Comparison of ENCODE assay signal across 26 cellular contexts in genomic region chr12:59381106-59381505, GRCh38.
"Had no signal": no experiment of that assay in that cellular context is flagged by ENCODE, and none has a peak within 500 bp of the region (broad histone marks: within the 10 kb centered on the region; RNA-seq: fewer than 3 reads in every experiment).

No MANE protein-coding gene starts in this region.

- ATAC-seq: natural killer cell treated with Interleukin-12 subunit alpha and Interleukin-12 subunit beta and Interleukin-15 and Interleukin-18, amount 100 ng/mL, for 72 hours; pancreas; psoas muscle; right cardiac atrium; right lobe of liver; stimulated activated effector memory CD8-positive, alpha-beta T cell treated with anti-CD3 and anti-CD28 coated beads, Interleukin-12 subunit alpha, Interleukin-12 subunit beta, amount 100 ng/mL, for 72 hours; stimulated activated naive B cell treated with anti-CD40 and anti-IgM and Interleukin-4, amounts not matched to agents 10 μg/mL and 1 μg/mL and 100 μg/mL, for 72 hours had no signal

- H3K36me3 Mint-ChIP-seq: natural killer cell treated with Interleukin-12 subunit alpha and Interleukin-12 subunit beta and Interleukin-15 and Interleukin-18, amount 100 ng/mL, for 72 hours; stimulated activated effector memory CD8-positive, alpha-beta T cell treated with anti-CD3 and anti-CD28 coated beads, Interleukin-12 subunit alpha, Interleukin-12 subunit beta, amount 100 ng/mL, for 72 hours; stimulated activated naive B cell treated with anti-CD40 and anti-IgM and Interleukin-4, amounts not matched to agents 10 μg/mL and 1 μg/mL and 100 μg/mL, for 72 hours had no signal

- H3K27me3 Mint-ChIP-seq: natural killer cell treated with Interleukin-12 subunit alpha and Interleukin-12 subunit beta and Interleukin-15 and Interleukin-18, amount 100 ng/mL, for 72 hours; stimulated activated naive CD8-positive, alpha-beta T cell treated with anti-CD3 and anti-CD28 coated beads, Interleukin-15, Interleukin-2, amounts not matched to agents 100 ng/mL and 50 ng/mL, for 24 hours had no signal

- H3K4me1 ChIP-seq: pancreas, psoas muscle, right lobe of liver, sigmoid colon, thyroid gland, upper lobe of left lung, vagina had no signal

- H3K4me3 Mint-ChIP-seq: natural killer cell treated with Interleukin-12 subunit alpha and Interleukin-12 subunit beta and Interleukin-15 and Interleukin-18, amount 100 ng/mL, for 72 hours; nephron progenitor cell; neural crest cell; stimulated activated effector memory CD8-positive, alpha-beta T cell treated with anti-CD3 and anti-CD28 coated beads, Interleukin-12 subunit alpha, Interleukin-12 subunit beta, amount 100 ng/mL, for 72 hours; stimulated activated naive B cell treated with anti-CD40 and anti-IgM and Interleukin-4, amounts not matched to agents 10 μg/mL and 1 μg/mL and 100 μg/mL, for 72 hours; stimulated activated naive CD8-positive, alpha-beta T cell treated with anti-CD3 and anti-CD28 coated beads, Interleukin-15, Interleukin-2, amounts not matched to agents 100 ng/mL and 50 ng/mL, for 24 hours had no signal

- H3K27ac ChIP-seq: neutrophil, pancreas, psoas muscle, right lobe of liver, sigmoid colon, stomach, thoracic aorta, thyroid gland, tibial nerve, upper lobe of left lung, vagina had no signal

- H3K9me3 Mint-ChIP-seq: nephron progenitor cell; neural crest cell; stimulated activated effector memory CD8-positive, alpha-beta T cell treated with anti-CD3 and anti-CD28 coated beads, Interleukin-12 subunit alpha, Interleukin-12 subunit beta, amount 100 ng/mL, for 72 hours; stimulated activated naive B cell treated with anti-CD40 and anti-IgM and Interleukin-4, amounts not matched to agents 10 μg/mL and 1 μg/mL and 100 μg/mL, for 72 hours; stimulated activated naive CD8-positive, alpha-beta T cell treated with anti-CD3 and anti-CD28 coated beads, Interleukin-15, Interleukin-2, amounts not matched to agents 100 ng/mL and 50 ng/mL, for 24 hours had no signal

- DNase-seq: nephron progenitor cell; nucleus accumbens; pancreas; psoas muscle; right cardiac atrium; right lobe of liver; sigmoid colon; small intestine; stimulated activated CD4-positive, alpha-beta T cell treated with anti-CD3 and anti-CD28 coated beads, Interleukin-15, amount 100 ng/mL, for 24 hours; stimulated activated CD4-positive, alpha-beta T cell treated with anti-CD3 and anti-CD28 coated beads, Interleukin-2, amount 100 ng/mL, for 24 hours; stimulated activated CD4-positive, alpha-beta T cell treated with anti-CD3 and anti-CD28 coated beads, Interleukin-2, amount 100 ng/mL, for 48 hours; stimulated activated CD4-positive, alpha-beta T cell treated with anti-CD3 and anti-CD28 coated beads, Interleukin-4, amount 100 ng/mL, for 24 hours; stimulated activated naive B cell treated with anti-CD40 and anti-IgM and Interleukin-4, amounts not matched to agents 10 μg/mL and 1 μg/mL and 100 μg/mL, for 72 hours; stimulated activated naive CD4-positive, alpha-beta T cell treated with Interleukin-2 at 50 U/mL for 16 hours; stomach; thyroid gland; trophoblast cell; upper lobe of left lung had no signal

- H3K27ac Mint-ChIP-seq: natural killer cell treated with Interleukin-12 subunit alpha and Interleukin-12 subunit beta and Interleukin-15 and Interleukin-18, amount 100 ng/mL, for 72 hours; nephron progenitor cell; stimulated activated effector memory CD8-positive, alpha-beta T cell treated with anti-CD3 and anti-CD28 coated beads, Interleukin-12 subunit alpha, Interleukin-12 subunit beta, amount 100 ng/mL, for 72 hours; stimulated activated naive B cell treated with anti-CD40 and anti-IgM and Interleukin-4, amounts not matched to agents 10 μg/mL and 1 μg/mL and 100 μg/mL, for 72 hours; stimulated activated naive CD8-positive, alpha-beta T cell treated with anti-CD3 and anti-CD28 coated beads, Interleukin-15, Interleukin-2, amounts not matched to agents 100 ng/mL and 50 ng/mL, for 24 hours had no signal

- H3K27me3 ChIP-seq: neutrophil, pancreas, right lobe of liver, sigmoid colon, stomach, thyroid gland, tibial nerve, upper lobe of left lung, vagina had no signal

- H3K4me3 ChIP-seq: pancreas, psoas muscle, right lobe of liver, sigmoid colon, stomach, thoracic aorta, thyroid gland, tibial nerve, upper lobe of left lung, vagina had no signal

- H3K36me3 ChIP-seq: neutrophil, pancreas, right lobe of liver, sigmoid colon, stomach, thoracic aorta, thyroid gland, tibial nerve, upper lobe of left lung, vagina had no signal

- H3K4me1 Mint-ChIP-seq: nephron progenitor cell; neural crest cell; stimulated activated effector memory CD8-positive, alpha-beta T cell treated with anti-CD3 and anti-CD28 coated beads, Interleukin-12 subunit alpha, Interleukin-12 subunit beta, amount 100 ng/mL, for 72 hours; stimulated activated naive B cell treated with anti-CD40 and anti-IgM and Interleukin-4, amounts not matched to agents 10 μg/mL and 1 μg/mL and 100 μg/mL, for 72 hours had no signal

- H3K9me3 ChIP-seq: neutrophil, pancreas, psoas muscle, right lobe of liver, sigmoid colon, stomach, thoracic aorta, thyroid gland, tibial nerve, upper lobe of left lung, vagina had no signal
